In genomic region chr21:41361786-41362604, GRCh38 we compare ENCODE assay signal across 8 cellular contexts.
DNase-seq lines count a peak whose midpoint lies in the region; ATAC-seq lines count a peak whose summit lies in the region.

A gene with protein sequence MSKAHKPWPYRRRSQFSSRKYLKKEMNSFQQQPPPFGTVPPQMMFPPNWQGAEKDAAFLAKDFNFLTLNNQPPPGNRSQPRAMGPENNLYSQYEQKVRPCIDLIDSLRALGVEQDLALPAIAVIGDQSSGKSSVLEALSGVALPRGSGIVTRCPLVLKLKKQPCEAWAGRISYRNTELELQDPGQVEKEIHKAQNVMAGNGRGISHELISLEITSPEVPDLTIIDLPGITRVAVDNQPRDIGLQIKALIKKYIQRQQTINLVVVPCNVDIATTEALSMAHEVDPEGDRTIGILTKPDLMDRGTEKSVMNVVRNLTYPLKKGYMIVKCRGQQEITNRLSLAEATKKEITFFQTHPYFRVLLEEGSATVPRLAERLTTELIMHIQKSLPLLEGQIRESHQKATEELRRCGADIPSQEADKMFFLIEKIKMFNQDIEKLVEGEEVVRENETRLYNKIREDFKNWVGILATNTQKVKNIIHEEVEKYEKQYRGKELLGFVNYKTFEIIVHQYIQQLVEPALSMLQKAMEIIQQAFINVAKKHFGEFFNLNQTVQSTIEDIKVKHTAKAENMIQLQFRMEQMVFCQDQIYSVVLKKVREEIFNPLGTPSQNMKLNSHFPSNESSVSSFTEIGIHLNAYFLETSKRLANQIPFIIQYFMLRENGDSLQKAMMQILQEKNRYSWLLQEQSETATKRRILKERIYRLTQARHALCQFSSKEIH (plus strand): TSS chr21:41362027. CDS start chr21:41376907, 14,880 bp downstream.

- H3K27ac ChIP-seq in cingulate gyrus (ENCODE audit: low read depth, low read length) (peak within 1 kb of the TSS; percentile 8), mucosa of rectum (ENCODE audit: low read depth in 2 of 2, low read length in 2 of 2) (peak within 1 kb of the TSS; percentile 83 to 88)

- no peaks in the 10 kb centered on the region for H3K36me3 ChIP-seq in mucosa of rectum (ENCODE audit: control insufficient read depth in 2 of 2, insufficient read depth in 2 of 2, low read length in 2 of 2)

- H3K27ac Mint-ChIP-seq in stimulated activated naive B cell treated with anti-CD40 and anti-IgM and Interleukin-4, amounts not matched to agents 10 μg/mL and 1 μg/mL and 100 μg/mL, for 72 hours = peak within 1 kb of the TSS; percentile 81

- H3K27me3 ChIP-seq in mucosa of rectum (ENCODE audit: control insufficient read depth in 2 of 2, insufficient read depth in 2 of 2, low read length in 2 of 2) = peaks cover 0 to 1% of the 10 kb centered on the region in 2 donors

- H3K27me3 Mint-ChIP-seq in stimulated activated naive B cell treated with anti-CD40 and anti-IgM and Interleukin-4, amounts not matched to agents 10 μg/mL and 1 μg/mL and 100 μg/mL, for 72 hours = no peaks in the 10 kb centered on the region

- H3K36me3 Mint-ChIP-seq in stimulated activated naive B cell treated with anti-CD40 and anti-IgM and Interleukin-4, amounts not matched to agents 10 μg/mL and 1 μg/mL and 100 μg/mL, for 72 hours = no peaks in the 10 kb centered on the region

- H3K4me1 ChIP-seq in mucosa of rectum (ENCODE audit: control insufficient read depth in 2 of 2, insufficient read depth in 2 of 2, low read length in 2 of 2) = peaks cover 22 to 25% of the 10 kb centered on the region in 2 donors

- DNase-seq in Ammon's horn (ENCODE audit: low spot score) = peak; percentile 58
- peak; percentile 28 for DNase-seq in GM19240 (ENCODE audit: insufficient read length, low spot score)
- DNase-seq in activated CD4-positive, CD25-positive, alpha-beta regulatory T cell treated with anti-CD3 and anti-CD28 coated beads, Interleukin-2, amount 50 U/mL, for 16 hours (ENCODE audit: low read depth, low spot score) = peak; percentile 60
- DNase-seq in stimulated activated naive B cell treated with anti-CD40 and anti-IgM and Interleukin-4, amounts not matched to agents 10 μg/mL and 1 μg/mL and 100 μg/mL, for 72 hours = peak; percentile 59
- DNase-seq in NCI-H524 (lab: John Stamatoyannopoulos, UW) = no peak

- ATAC-seq in HG03571 (IDR thresholded peaks at IDR 0.05; ENCODE audit: unreplicated experiment) = peak; percentile 46
- ATAC-seq in stimulated activated naive B cell treated with anti-CD40 and anti-IgM and Interleukin-4, amounts not matched to agents 10 μg/mL and 1 μg/mL and 100 μg/mL, for 72 hours (replicated peaks) = peak; percentile 86 to 87

- H3K4me1 Mint-ChIP-seq in stimulated activated naive B cell treated with anti-CD40 and anti-IgM and Interleukin-4, amounts not matched to agents 10 μg/mL and 1 μg/mL and 100 μg/mL, for 72 hours = peaks cover 26 to 45% of the 10 kb centered on the region in 2 donors

- peak within 1 kb of the TSS; percentile 58 to 70 for H3K9ac ChIP-seq in mucosa of rectum (ENCODE audit: low read depth in 1 of 2, low read length in 2 of 2)

- no peaks in the 10 kb centered on the region for H3K9me3 ChIP-seq in mucosa of rectum (ENCODE audit: control insufficient read depth in 2 of 2, low read length in 2 of 2)

- peak within 1 kb of the TSS; percentile 79 to 80 for H3K4me3 Mint-ChIP-seq in stimulated activated naive B cell treated with anti-CD40 and anti-IgM and Interleukin-4, amounts not matched to agents 10 μg/mL and 1 μg/mL and 100 μg/mL, for 72 hours

- peak within 1 kb of the TSS; percentile 57 to 72 for H3K4me3 ChIP-seq in mucosa of rectum (ENCODE audit: low read length in 2 of 2)

- H3K9me3 Mint-ChIP-seq in stimulated activated naive B cell treated with anti-CD40 and anti-IgM and Interleukin-4, amounts not matched to agents 10 μg/mL and 1 μg/mL and 100 μg/mL, for 72 hours = no peaks in the 10 kb centered on the region

Comparison
In these comparisons a context has a peak if more than half of its experiments do, and no peak if none do; other contexts are left out.
1. DNase-seq: peak in Ammon's horn (single experiment), GM19240 (single experiment), activated CD4-positive, CD25-positive, alpha-beta regulatory T cell treated with anti-CD3 and anti-CD28 coated beads, Interleukin-2, amount 50 U/mL, for 16 hours (single experiment) and stimulated activated naive B cell treated with anti-CD40 and anti-IgM and Interleukin-4, amounts not matched to agents 10 μg/mL and 1 μg/mL and 100 μg/mL, for 72 hours (single experiment); none in NCI-H524 (0 of 2).